22 cellular contexts compared by ENCODE assay signal in the genomic region with DNA sequence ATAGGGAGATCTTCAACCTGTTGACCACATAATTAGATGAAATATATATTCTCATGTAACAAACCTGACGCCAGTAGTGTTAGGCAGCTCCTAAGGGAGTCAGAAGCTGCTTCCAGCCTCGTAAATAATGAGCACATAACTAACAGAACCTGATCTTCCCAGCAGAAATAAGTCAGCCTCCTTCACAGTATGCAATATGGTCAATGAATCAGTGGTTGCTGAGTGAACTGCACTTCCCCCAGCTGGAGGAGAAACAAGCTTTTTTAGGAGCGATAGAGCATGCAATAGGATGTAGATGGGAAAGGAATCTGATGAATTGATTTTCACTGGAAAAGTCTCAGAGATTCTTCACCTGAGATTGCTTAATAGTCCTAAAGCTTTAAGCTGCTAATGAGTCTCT.
A peak's percentile ranks its signal among the peaks of the same experiment; 100 is the strongest.
DNase-seq lines count a peak whose midpoint lies in the region; ATAC-seq and TF ChIP-seq lines count a peak whose summit lies in the region.
"Had no signal": no experiment of that assay in that cellular context is flagged by ENCODE, and none has a peak within 500 bp of the region (broad histone marks: within the 10 kb centered on the region; RNA-seq: fewer than 3 reads in every experiment).

No MANE protein-coding gene starts in this region.

- H3K4me3 ChIP-seq in LNCaP clone FGC (ENCODE audit: low read depth, low read length), result no peak overlapping the region
- H3K4me3 ChIP-seq in choroid plexus epithelial cell (ENCODE audit: low read depth, low read length), result no peak overlapping the region
- H3K4me3 ChIP-seq: BLaER1, suprapubic skin had no signal

- intact Hi-C loops in Right ventricle myocardium superior (cut with DNase I), result no loop called here

- DNase-seq in EH (ENCODE audit: low read depth), result peak; percentile 44
- DNase-seq in LNCaP clone FGC (ENCODE audit: low read depth), result peak; percentile 10
- peak; percentile 6 for DNase-seq in choroid plexus epithelial cell (ENCODE audit: low read depth)
- peak; percentile 21 for DNase-seq in left kidney (ENCODE audit: low read depth, low spot score)
- DNase-seq in SKM-1 treated with dmso at 0.1 percent for 144 hours (lab: John Stamatoyannopoulos, UW; ENCODE audit: unreplicated experiment), result no peak
- no peak for DNase-seq in NCI-H1694 treated with DMSO at 0.1 percent for 48 hours (lab: John Stamatoyannopoulos, UW)
- no peak for DNase-seq in Right ventricle myocardium superior
- DNase-seq: activated CD4-positive, CD25-positive, alpha-beta regulatory T cell treated with anti-CD3 and anti-CD28 coated beads, Interleukin-2, amount 50 U/mL, for 72 hours; activated naive CD8-positive, alpha-beta T cell treated with anti-CD3 and anti-CD28 coated beads, Interleukin-2, amount 10 ng/mL, durations not matched to agents 7 days and 5 days; head of caudate nucleus; immature natural killer cell; Karpas-422; naive thymus-derived CD8-positive, alpha-beta T cell; NCI-H1105 treated with DMSO at 0.1 percent for 48 hours; NCI-H446; SIG-M5; T-helper 17 cell had no signal

- ATAC-seq in HG02885 (IDR thresholded peaks at IDR 0.05; ENCODE audit: poor library complexity, unreplicated experiment) (no peak), Right ventricle myocardium superior (ENCODE audit: poor library complexity) (no peak)
- ATAC-seq: activated T-helper 17 cell treated with anti-CD3 and anti-CD28 coated beads, Interleukin-2, amount 50 U/mL, for 72 hours; HCT116; naive thymus-derived CD8-positive, alpha-beta T cell; T-helper 17 cell had no signal

- TF ChIP-seq CTCF in LNCaP clone FGC (IDR thresholded peaks at IDR 0.05; ENCODE audit: control insufficient read depth, extremely low read depth, insufficient read depth) (no peak), choroid plexus epithelial cell (conservative IDR thresholded peaks at IDR 0.05; ENCODE audit: low read depth, low read length) (no peak)

Comparison
In these comparisons a context has a peak if more than half of its experiments do, and no peak if none do; other contexts are left out.
1. DNase-seq: peak in EH (single experiment), LNCaP clone FGC (single experiment), choroid plexus epithelial cell (single experiment) and left kidney (single experiment); none in SKM-1 treated with dmso at 0.1 percent for 144 hours (single experiment), NCI-H1694 treated with DMSO at 0.1 percent for 48 hours (single experiment) and Right ventricle myocardium superior (single experiment).